ENCODE assay signal across 8 cellular contexts in genomic region chr4:112321768-112322684, GRCh38. TPM values are rescaled to one million over a fixed set of nuclear protein-coding genes. Genes with fewer than 3 reads are reported as not detected.
DNase-seq lines count a peak whose midpoint lies in the region; ATAC-seq and TF ChIP-seq lines count a peak whose summit lies in the region.

No MANE protein-coding gene starts in this region.

- no peak overlapping the region for H3K4ac ChIP-seq in neuronal stem cell (ENCODE audit: low read length)

- no TSS peak for BruUV-seq in OCI-LY7 (replicated peaks; lab: Mats Ljungman, UMichigan)

- no peak overlapping the region for H2BK15ac ChIP-seq in neuronal stem cell (ENCODE audit: low read length)

- H2AFZ ChIP-seq in OCI-LY7 (ENCODE audit: low read length), result peak overlapping the region; percentile 0; the same call in 1 of the 2 replicates
- no peak overlapping the region for H2AFZ ChIP-seq in fibroblast of lung (ENCODE audit: low read length)
- no peak overlapping the region for H2AFZ ChIP-seq in neuronal stem cell (ENCODE audit: low read length)

- no peak overlapping the region for H3K9ac ChIP-seq in fibroblast of lung (ENCODE audit: insufficient read depth, low read length)
- H3K9ac ChIP-seq in neuronal stem cell (ENCODE audit: low read depth, low read length, poor library complexity), result no peak overlapping the region

- H3K36me3 ChIP-seq in OCI-LY7 (ENCODE audit: insufficient read depth, low read length) (peaks cover 12% of the 10 kb centered on the region), fibroblast of lung (ENCODE audit: control insufficient read depth, insufficient read depth, low read length) (no peaks in the 10 kb centered on the region), neuronal stem cell (replicated peaks in 1 of 2; ENCODE audit: control insufficient read depth in 2 of 2, insufficient read depth in 2 of 2, low read length in 2 of 2) (no peaks in the 10 kb centered on the region)

- H3K27me3 ChIP-seq in CD4-positive, alpha-beta T cell (ENCODE audit: control insufficient read depth, insufficient read depth, low read length), result no peaks in the 10 kb centered on the region
- H3K27me3 ChIP-seq in fibroblast of lung (ENCODE audit: control insufficient read depth, insufficient read depth, low read length) (no peaks in the 10 kb centered on the region), neuronal stem cell (ENCODE audit: control insufficient read depth in 3 of 3, insufficient read depth in 3 of 3, low read depth in 1 of 3, low read length in 3 of 3) (peaks cover 0 to 5% (median 3%) of the 10 kb centered on the region in 3 experiments)

- H2AK5ac ChIP-seq in neuronal stem cell (ENCODE audit: low read depth, low read length), result no peak overlapping the region

- H3K4me2 ChIP-seq in OCI-LY7 (ENCODE audit: low read length) (peak overlapping the region; percentile 30), fibroblast of lung (ENCODE audit: extremely low read depth, insufficient read depth, low read length) (no peak overlapping the region), neuronal stem cell (ENCODE audit: insufficient read depth, low read length, poor library complexity, severe bottlenecking) (no peak overlapping the region)

- H3K36me3 Mint-ChIP-seq in CD4-positive, alpha-beta T cell (ENCODE audit: low read depth), result peaks cover 36% of the 10 kb centered on the region
- H3K36me3 Mint-ChIP-seq in HFFc6 (ENCODE audit: low read depth), result peaks cover 4% of the 10 kb centered on the region; the same call in 1 of the 2 replicates

- ATAC-seq in CD4-positive, alpha-beta T cell (ENCODE audit: poor library complexity), result peak; percentile 99
- ATAC-seq in GM19397 (IDR thresholded peaks at IDR 0.05; ENCODE audit: unreplicated experiment), result no peak

- WGBS in neuronal stem cell (ENCODE audit: extremely low coverage in 2 of 2, insufficient read length in 2 of 2, insufficient replicate concordance in 1 of 2), 2 donors, result no CpG with 5 or more reads among the region's 4 CpGs

- no peaks in the 10 kb centered on the region for H3K9me3 ChIP-seq in CD4-positive, alpha-beta T cell (ENCODE audit: control insufficient read depth, low read length)
- no peaks in the 10 kb centered on the region for H3K9me3 ChIP-seq in OCI-LY7 (ENCODE audit: low read length)
- H3K9me3 ChIP-seq in fibroblast of lung (ENCODE audit: control insufficient read depth, insufficient read depth, low read depth, low read length), result no peaks in the 10 kb centered on the region
- no peaks in the 10 kb centered on the region for H3K9me3 ChIP-seq in neuronal stem cell (replicated peaks in 1 of 2; ENCODE audit: control insufficient read depth in 2 of 2, insufficient read depth in 1 of 2, low read depth in 1 of 2, low read length in 2 of 2)

- no peak overlapping the region for H3K4me3 ChIP-seq in OCI-LY7 (ENCODE audit: low read depth, low read length, poor library complexity, severe bottlenecking)
- no peak overlapping the region for H3K4me3 ChIP-seq in fibroblast of lung (replicated peaks in 1 of 4; ENCODE audit: control extremely low read depth in 1 of 4, insufficient read depth in 1 of 4, low read depth in 3 of 4, low read length in 4 of 4)
- no peak overlapping the region for H3K4me3 ChIP-seq in neuronal stem cell (ENCODE audit: low read length in 2 of 2)

- no peak overlapping the region for H3K27ac Mint-ChIP-seq in CD4-positive, alpha-beta T cell
- H3K27ac Mint-ChIP-seq in HFFc6, result no peak overlapping the region

- intact Hi-C loops in CD4-positive, alpha-beta T cell (cut with DNase I, micrococcal nuclease), result loop anchor here (1.0 to 5.0 kb wide), 4 partner anchors 37 to 225 kb away; partner anchors contain the start of gene TIFA (in 2 of the 2)
- intact Hi-C loops in OCI-LY7 (cut with micrococcal nuclease; ENCODE audit: unreplicated experiment), result loop anchor here (5.0 kb wide), 1 partner anchor 225 kb away; no protein-coding TSS in a partner anchor

- H3K27ac ChIP-seq in CD4-positive, alpha-beta T cell (ENCODE audit: low read depth, low read length), result no peak overlapping the region
- no peak overlapping the region for H3K27ac ChIP-seq in OCI-LY7 (ENCODE audit: low read depth, low read length, poor library complexity, severe bottlenecking)
- no peak overlapping the region for H3K27ac ChIP-seq in fibroblast of lung (ENCODE audit: insufficient read depth, low read length)
- H3K27ac ChIP-seq in neuronal stem cell (replicated peaks; ENCODE audit: low read length), result no peak overlapping the region

- no peak overlapping the region for H4K8ac ChIP-seq in neuronal stem cell (ENCODE audit: low read depth, low read length)

- no peak overlapping the region for H2BK12ac ChIP-seq in neuronal stem cell (ENCODE audit: low read length)

- no peaks in the 10 kb centered on the region for H3K9me3 Mint-ChIP-seq in CD4-positive, alpha-beta T cell
- no peaks in the 10 kb centered on the region for H3K9me3 Mint-ChIP-seq in HFFc6

- POLR2A ChIA-PET in CD4-positive, alpha-beta T cell (lab: Charles Lee), result interaction anchor here (0.6 to 1.4 kb wide), 5 partner anchors 35 to 102 kb away, joined by 3 to 6 read pairs (median 4); partner anchors contain the start of gene TIFA
- POLR2A ChIA-PET in OCI-LY7 (lab: Charles Lee), result interaction anchor here (0.6 to 1.5 kb wide), 2 partner anchors 9 to 141 kb away, joined by 3 read pairs; no protein-coding TSS in a partner anchor

- no peak overlapping the region for H4K91ac ChIP-seq in neuronal stem cell (ENCODE audit: low read depth, low read length, poor library complexity)

- H3K79me1 ChIP-seq in neuronal stem cell (ENCODE audit: low read depth, low read length), result no peaks in the 10 kb centered on the region

- no peak overlapping the region for H3K23ac ChIP-seq in neuronal stem cell (ENCODE audit: low read depth, low read length, poor library complexity)

- TF ChIP-seq CTCF in CD4-positive, alpha-beta T cell (IDR thresholded peaks at IDR 0.05), result peak; percentile 98
- TF ChIP-seq CTCF in HFFc6 (IDR thresholded peaks at IDR 0.05), result peak; percentile 98
- peak; percentile 100 for TF ChIP-seq CTCF in OCI-LY7 (conservative IDR thresholded peaks at IDR 0.05; ENCODE audit: low read length)
- TF ChIP-seq CTCF in fibroblast of lung (conservative IDR thresholded peaks at IDR 0.05 in 1 of 2, IDR thresholded peaks at IDR 0.05 in 1 of 2; ENCODE audit: low read depth in 1 of 2, low read length in 2 of 2), result peak; percentile 83 to 92

- H3K79me2 ChIP-seq in OCI-LY7 (ENCODE audit: insufficient read depth, low read depth, low read length) (0 out of 2 replicates have a peak, but pooled peaks cover 6% of the 10 kb centered on the region), fibroblast of lung (ENCODE audit: control insufficient read depth, insufficient read depth, low read length) (no peaks in the 10 kb centered on the region)

- H3K4me1 ChIP-seq in OCI-LY7 (ENCODE audit: insufficient read depth, low read length, poor library complexity, severe bottlenecking) (peaks cover 8% of the 10 kb centered on the region), fibroblast of lung (ENCODE audit: control insufficient read depth, extremely low read depth, insufficient read depth, low read length) (no peaks in the 10 kb centered on the region), neuronal stem cell (ENCODE audit: control insufficient read depth in 2 of 2, insufficient read depth in 1 of 2, low read depth in 1 of 2, low read length in 2 of 2) (peaks cover 0 to 1% of the 10 kb centered on the region in 2 donors)

- H3K4me1 Mint-ChIP-seq in CD4-positive, alpha-beta T cell (ENCODE audit: low read depth), result peaks cover 14% of the 10 kb centered on the region
- peaks cover 5% of the 10 kb centered on the region; the same call in 1 of the 2 replicates for H3K4me1 Mint-ChIP-seq in HFFc6 (ENCODE audit: low read depth)

- no peaks in the 10 kb centered on the region for H3K27me3 Mint-ChIP-seq in CD4-positive, alpha-beta T cell
- H3K27me3 Mint-ChIP-seq in HFFc6 (ENCODE audit: insufficient read depth), result no peaks in the 10 kb centered on the region; the same call in 1 of the 2 replicates

- H3K14ac ChIP-seq in neuronal stem cell (ENCODE audit: low read length), result no peak overlapping the region

- CTCF ChIA-PET in CD4-positive, alpha-beta T cell (lab: Charles Lee), result interaction anchor here (0.6 to 1.3 kb wide), 3 partner anchors 20 to 216 kb away, joined by 3 read pairs; no protein-coding TSS in a partner anchor
- CTCF ChIA-PET in OCI-LY7 (lab: Charles Lee; ENCODE audit: unreplicated experiment), result interaction anchor here (0.5 kb wide), 1 partner anchor 193 kb away, joined by 3 read pairs; no protein-coding TSS in a partner anchor

- H2BK5ac ChIP-seq in neuronal stem cell (ENCODE audit: low read length), result no peak overlapping the region

- H3K9me2 ChIP-seq in OCI-LY7 (ENCODE audit: insufficient read depth, low read length), result no peaks in the 10 kb centered on the region

- DNase-seq in CD4-positive, alpha-beta T cell, result peak; percentile 60 to 77 (median 74)
- DNase-seq in HFFc6, result peak; percentile 52
- DNase-seq in OCI-LY7 (ENCODE audit: low spot score), result peak; percentile 76
- peak; percentile 66 for DNase-seq in activated T-cell treated with anti-CD3 and anti-CD28 coated beads for 48 hours (ENCODE audit: low read depth)
- peak; percentile 27 to 73 for DNase-seq in fibroblast of lung (ENCODE audit: low read depth in 2 of 2)
- DNase-seq in neuronal stem cell (ENCODE audit: low spot score), result peak; percentile 64
- DNase-seq in stromal cell of bone marrow (ENCODE audit: low read depth), result peak; percentile 33

- no peak overlapping the region for H3K18ac ChIP-seq in neuronal stem cell (ENCODE audit: low read length)

- no peak overlapping the region for H2BK120ac ChIP-seq in neuronal stem cell (ENCODE audit: low read depth, low read length)

- H4K20me1 ChIP-seq in OCI-LY7 (ENCODE audit: insufficient read depth, low read length), result no peaks in the 10 kb centered on the region
- no peaks in the 10 kb centered on the region for H4K20me1 ChIP-seq in fibroblast of lung (ENCODE audit: control insufficient read depth, extremely low read depth, insufficient read depth, low read length)

- peak overlapping the region; percentile 58 for H3K4me3 Mint-ChIP-seq in CD4-positive, alpha-beta T cell
- H3K4me3 Mint-ChIP-seq in HFFc6, result peak overlapping the region; percentile 29; the same call in 1 of the 2 replicates

RNA-seq across cellular contexts. Expression of gene ALPK1, which starts 24.9 kb away (rescaled TPM):
- total RNA-seq in CD4-positive, alpha-beta T cell, result 1 to 10 TPM; 8.2 to 9.5 TPM
- total RNA-seq in HFFc6 (2021; fragmentation: NEBNext Ultra II Directional; extraction: Animal tissue kit (Norgen Biotek cat#: 25700)), result 1 to 10 TPM; 5.8 to 9.0 (median 7.8) TPM
- total RNA-seq in OCI-LY7 (2014; rRNA removed; shearing (Covaris generic)), result 22.5 and 33.7 TPM in 2 replicates
- total RNA-seq in OCI-LY7 (2022), result 51.1 and 73.0 TPM in 2 replicates
- total RNA-seq in fibroblast of lung, result 30.8 and 50.2 TPM in 2 replicates
- 6.2 and 9.3 TPM in 2 replicates for polyA plus RNA-seq in fibroblast of lung
- 4.3 and 7.2 TPM in 2 replicates for polyA plus RNA-seq in fibroblast of lung (2012)
- polyA minus RNA-seq in fibroblast of lung (ENCODE audit: low replicate concordance), result 2.9 and 3.9 TPM in 2 replicates
- polyA plus RNA-seq in neuronal stem cell (2013, experiment 1 of 2), result 0.17 TPM
- polyA plus RNA-seq in neuronal stem cell (2013, experiment 2 of 2), result 0.14 TPM

RNA-seq across cellular contexts. Expression of gene TIFA, which starts 36.3 kb away (rescaled TPM):
- 10 to 100 TPM; 14.5 to 18.4 TPM for total RNA-seq in CD4-positive, alpha-beta T cell
- total RNA-seq in HFFc6 (2021; fragmentation: NEBNext Ultra II Directional; extraction: Animal tissue kit (Norgen Biotek cat#: 25700)), result 1 to 10 TPM; 4.3 to 7.4 (median 6.4) TPM
- total RNA-seq in OCI-LY7 (2014; rRNA removed; shearing (Covaris generic)), result 82.9 and 84.0 TPM in 2 replicates
- 70.0 and 93.6 TPM in 2 replicates for total RNA-seq in OCI-LY7 (2022)
- 3.9 and 4.6 TPM in 2 replicates for total RNA-seq in fibroblast of lung
- polyA plus RNA-seq in fibroblast of lung, result 4.2 and 5.0 TPM in 2 replicates
- polyA plus RNA-seq in fibroblast of lung (2012), result 4.0 and 4.4 TPM in 2 replicates
- polyA minus RNA-seq in fibroblast of lung (ENCODE audit: low replicate concordance), result 0.22 TPM in 1 of 2 replicates, not detected in the other
- polyA plus RNA-seq in neuronal stem cell (2013, experiment 1 of 2), result 4.0 TPM
- 4.7 TPM for polyA plus RNA-seq in neuronal stem cell (2013, experiment 2 of 2)
